ENCODE assay signal across 8 cellular contexts in genomic region chr4:71231073-71231752, GRCh38.
DNase-seq lines count a peak whose midpoint lies in the region; ATAC-seq and TF ChIP-seq lines count a peak whose summit lies in the region.

No MANE protein-coding gene starts in this region.

- no peak for TF ChIP-seq CTCF in LNCaP clone FGC (IDR thresholded peaks at IDR 0.05; ENCODE audit: control insufficient read depth, extremely low read depth, insufficient read depth)
- no peak for TF ChIP-seq CTCF in left lung (IDR thresholded peaks at IDR 0.05)

- DNase-seq in LNCaP clone FGC (ENCODE audit: low read depth) = peak; percentile 43
- peak in 56 of 61 donors; percentile 3 to 80 (median 38) for DNase-seq in caudate nucleus (lab: John Stamatoyannopoulos, UW)
- DNase-seq in left lung = peak; percentile 89 to 90
- no peak for DNase-seq in LoVo (ENCODE audit: low spot score)
- DNase-seq in activated effector memory CD4-positive, alpha-beta T cell treated with Interleukin-2 at 50 U/mL for 16 hours = no peak

- H3K36me3 ChIP-seq in left lung = no peaks in the 10 kb centered on the region
- no peaks in the 10 kb centered on the region for H3K36me3 ChIP-seq in subcutaneous abdominal adipose tissue (ENCODE audit: control insufficient read depth in 5 of 5, insufficient read depth in 5 of 5, low read length in 5 of 5)

- peaks cover 0 to 19% of the 10 kb centered on the region in 2 donors for H3K4me1 ChIP-seq in left lung
- peaks cover 0 to 47% (median 30%) of the 10 kb centered on the region in 5 donors for H3K4me1 ChIP-seq in subcutaneous abdominal adipose tissue (ENCODE audit: control insufficient read depth in 5 of 5, insufficient read depth in 5 of 5, low read length in 5 of 5)

- H3K9me3 ChIP-seq in left lung (no peaks in the 10 kb centered on the region), subcutaneous abdominal adipose tissue (ENCODE audit: control insufficient read depth in 5 of 5, low read length in 5 of 5) (no peaks in the 10 kb centered on the region)

- H3K9ac ChIP-seq in subcutaneous abdominal adipose tissue (ENCODE audit: low read length in 5 of 5) = peak overlapping the region in 2 of 5 donors; percentile 15 to 36

- H3K4me3 ChIP-seq in LNCaP clone FGC (ENCODE audit: low read depth, low read length) = no peak overlapping the region
- H3K4me3 ChIP-seq in left lung = no peak overlapping the region
- H3K4me3 ChIP-seq in subcutaneous abdominal adipose tissue (ENCODE audit: low read depth in 1 of 5, low read length in 5 of 5) = peak overlapping the region in 4 of 5 donors; percentile 4 to 31 (median 20)

- peak overlapping the region; percentile 60 for H3K27ac ChIP-seq in caudate nucleus (ENCODE audit: low read depth, low read length)
- peak overlapping the region; percentile 42 to 74 for H3K27ac ChIP-seq in left lung
- peak overlapping the region; percentile 82 for H3K27ac ChIP-seq in subcutaneous abdominal adipose tissue (ENCODE audit: low read depth, low read length)

- H3K27me3 ChIP-seq in left lung (no peaks in the 10 kb centered on the region), subcutaneous abdominal adipose tissue (ENCODE audit: control insufficient read depth in 5 of 5, insufficient read depth in 4 of 5, low read length in 5 of 5) (peaks cover 0 to 4% (median 0%) of the 10 kb centered on the region in 5 donors)

- ATAC-seq in left lung = peak; percentile 84
- no peak for ATAC-seq in GM21515 (IDR thresholded peaks at IDR 0.05; ENCODE audit: unreplicated experiment)
- ATAC-seq in HG03045 (IDR thresholded peaks at IDR 0.05; ENCODE audit: unreplicated experiment) = no peak

- intact Hi-C loops in left lung (cut with DNase I) = no loop called here

Comparison
In these comparisons a context has a peak if more than half of its experiments do, and no peak if none do; other contexts are left out.
1. DNase-seq: peak in LNCaP clone FGC (single experiment), caudate nucleus (56 of 61) and left lung (2 of 2); none in LoVo (single experiment) and activated effector memory CD4-positive, alpha-beta T cell treated with Interleukin-2 at 50 U/mL for 16 hours (single experiment).
2. H3K4me3 ChIP-seq: peak in subcutaneous abdominal adipose tissue (4 of 5); none in LNCaP clone FGC (single experiment) and left lung (0 of 2).
3. Peak in every context shown above with its lines, with median percentiles within 50 percentile points of each other: H3K27ac ChIP-seq.